13 cellular contexts compared by ENCODE assay signal in genomic region chr7:2928256-2928612, GRCh38.
A peak's percentile ranks its signal among the peaks of the same experiment; 100 is the strongest.
DNase-seq lines count a peak whose midpoint lies in the region; ATAC-seq and TF ChIP-seq lines count a peak whose summit lies in the region.
"Had no signal": no experiment of that assay in that cellular context is flagged by ENCODE, and none has a peak within 500 bp of the region (broad histone marks: within the 10 kb centered on the region; RNA-seq: fewer than 3 reads in every experiment).

No MANE protein-coding gene starts in this region.

- H2BK5ac ChIP-seq in IMR-90 (ENCODE audit: low read depth, low read length, poor library complexity, severe bottlenecking) = no peak overlapping the region

- WGBS in IMR-90 (ENCODE audit: extremely low coverage in 2 of 2, insufficient read length in 1 of 2), 2 experiments = 96% methylated on average over 4 of the region's 10 CpGs; no CpG with 5 or more reads in 1 of the 2 experiments
- WGBS in endodermal cell (ENCODE audit: insufficient coverage in 1 of 2, insufficient read length in 1 of 2), 2 experiments = 95 to 100% methylated on average over 10 of the region's 10 CpGs

- no peak overlapping the region for H3K27ac ChIP-seq in IMR-90 (ENCODE audit: insufficient read depth, low read length)
- no peak overlapping the region for H3K27ac ChIP-seq in endodermal cell (ENCODE audit: low read depth, low read length)

- no peak overlapping the region for H2AK9ac ChIP-seq in IMR-90 (replicated peaks; ENCODE audit: low read depth, low read length, poor library complexity)

- dilution Hi-C loops in IMR-90 (cut with HindIII; ENCODE audit: low sequenced_read_pairs, unreplicated experiment) = no loop called here

- CTCF ChIA-PET in activated naive CD4-positive, alpha-beta T cell treated with anti-CD3 and anti-CD28 coated beads, Interleukin-2, amount 10 ng/mL, durations not matched to agents 7 days and 5 days (lab: Charles Lee) = no interaction called here
- CTCF ChIA-PET in activated naive CD4-positive, alpha-beta T cell treated with anti-CD3 and anti-CD28 coated beads for 36 hours (lab: Charles Lee) = no interaction called here
- CTCF ChIA-PET in IMR-90 (lab: Yijun Ruan, JAX) = no interaction called here

- H3K4me1 ChIP-seq in IMR-90 (ENCODE audit: control insufficient read depth, insufficient read depth, low read length) (no peaks in the 10 kb centered on the region), endodermal cell (ENCODE audit: control insufficient read depth, insufficient read depth, low read length) (no peaks in the 10 kb centered on the region)

- no peak overlapping the region for H2BK20ac ChIP-seq in IMR-90 (ENCODE audit: low read depth, low read length)

- H3K27me3 Mint-ChIP-seq in activated naive CD4-positive, alpha-beta T cell treated with anti-CD3 and anti-CD28 coated beads, Interleukin-2, amount 10 ng/mL, durations not matched to agents 7 days and 5 days = no peaks in the 10 kb centered on the region
- no peaks in the 10 kb centered on the region for H3K27me3 Mint-ChIP-seq in activated naive CD4-positive, alpha-beta T cell treated with anti-CD3 and anti-CD28 coated beads for 36 hours (ENCODE audit: low read depth)
- H3K27me3 Mint-ChIP-seq in endodermal cell (ENCODE audit: insufficient read depth) = no peaks in the 10 kb centered on the region
- H3K27me3 Mint-ChIP-seq in osteocyte (ENCODE audit: unreplicated experiment) = no peaks in the 10 kb centered on the region

- no peak overlapping the region for H3K14ac ChIP-seq in IMR-90 (replicated peaks; ENCODE audit: low read depth, low read length)

- no peak overlapping the region for H4K5ac ChIP-seq in IMR-90 (ENCODE audit: low read depth, low read length)

- in situ Hi-C loops in IMR-90 (cut with MboI; ENCODE audit: low sequenced_read_pairs) = no loop called here

- H3K36me3 Mint-ChIP-seq in activated naive CD4-positive, alpha-beta T cell treated with anti-CD3 and anti-CD28 coated beads, Interleukin-2, amount 10 ng/mL, durations not matched to agents 7 days and 5 days = peaks cover 51% of the 10 kb centered on the region
- H3K36me3 Mint-ChIP-seq in activated naive CD4-positive, alpha-beta T cell treated with anti-CD3 and anti-CD28 coated beads for 36 hours (ENCODE audit: low read depth) = peaks cover 34% of the 10 kb centered on the region
- H3K36me3 Mint-ChIP-seq in endodermal cell (ENCODE audit: low read depth) (no peaks in the 10 kb centered on the region), osteocyte (ENCODE audit: unreplicated experiment) (no peaks in the 10 kb centered on the region)

- no peaks in the 10 kb centered on the region for H4K20me1 ChIP-seq in IMR-90 (ENCODE audit: insufficient read depth, low read length)

- H3K9me3 Mint-ChIP-seq in activated naive CD4-positive, alpha-beta T cell treated with anti-CD3 and anti-CD28 coated beads, Interleukin-2, amount 10 ng/mL, durations not matched to agents 7 days and 5 days = no peaks in the 10 kb centered on the region
- H3K9me3 Mint-ChIP-seq in activated naive CD4-positive, alpha-beta T cell treated with anti-CD3 and anti-CD28 coated beads for 36 hours = no peaks in the 10 kb centered on the region
- H3K9me3 Mint-ChIP-seq in endodermal cell = no peaks in the 10 kb centered on the region
- no peaks in the 10 kb centered on the region for H3K9me3 Mint-ChIP-seq in osteocyte (ENCODE audit: unreplicated experiment)

- ATAC-seq in IMR-90 (ENCODE audit: low read depth) (no peak), GM19452 (IDR thresholded peaks at IDR 0.05; ENCODE audit: unreplicated experiment) (no peak)

- no peak overlapping the region for H3K27ac Mint-ChIP-seq in activated naive CD4-positive, alpha-beta T cell treated with anti-CD3 and anti-CD28 coated beads, Interleukin-2, amount 10 ng/mL, durations not matched to agents 7 days and 5 days
- H3K27ac Mint-ChIP-seq in activated naive CD4-positive, alpha-beta T cell treated with anti-CD3 and anti-CD28 coated beads for 36 hours = no peak overlapping the region
- H3K27ac Mint-ChIP-seq in endodermal cell (no peak overlapping the region), osteocyte (ENCODE audit: unreplicated experiment) (no peak overlapping the region)

- no peak overlapping the region for H3K4me2 ChIP-seq in IMR-90 (ENCODE audit: low read depth, low read length)

- H3K9me3 ChIP-seq in IMR-90 (ENCODE audit: control insufficient read depth, insufficient read depth, low read length) (no peaks in the 10 kb centered on the region), endodermal cell (ENCODE audit: control insufficient read depth, low read length) (no peaks in the 10 kb centered on the region)

- no peak overlapping the region for H3K23ac ChIP-seq in IMR-90 (ENCODE audit: low read depth, low read length)

- POLR2A ChIA-PET in IMR-90 (lab: Charles Lee; ENCODE audit: unreplicated experiment) = no interaction called here

- TF ChIP-seq POLR2A in IMR-90 (IDR thresholded peaks at IDR 0.05; ENCODE audit: low read depth, low read length) = no peak

- TF ChIP-seq CTCF in IMR-90 (conservative IDR thresholded peaks at IDR 0.05; ENCODE audit: low read depth, low read length) (no peak), endodermal cell (conservative IDR thresholded peaks at IDR 0.05) (no peak), osteocyte (IDR thresholded peaks at IDR 0.05) (no peak)

- H3K56ac ChIP-seq in IMR-90 (ENCODE audit: extremely low read depth, insufficient read depth, low read length) = no peak overlapping the region

- no peak overlapping the region for H3K18ac ChIP-seq in IMR-90 (ENCODE audit: low read depth, low read length)

- H3K36me3 ChIP-seq in IMR-90 (ENCODE audit: control insufficient read depth, insufficient read depth, low read length) = no peaks in the 10 kb centered on the region
- no peaks in the 10 kb centered on the region for H3K36me3 ChIP-seq in endodermal cell (ENCODE audit: control insufficient read depth, insufficient read depth, low read length)

- H2AK5ac ChIP-seq in IMR-90 (ENCODE audit: low read depth, low read length) = no peak overlapping the region

- H2BK120ac ChIP-seq in IMR-90 (ENCODE audit: low read depth, low read length) = no peak overlapping the region

- no peak overlapping the region for H3K4me3 ChIP-seq in IMR-90 (ENCODE audit: insufficient read depth, low read depth, low read length)
- no peak overlapping the region for H3K4me3 ChIP-seq in endodermal cell (ENCODE audit: low read length)

- peaks cover 27% of the 10 kb centered on the region; the same call in 1 of the 2 replicates for H3K27me3 ChIP-seq in IMR-90 (ENCODE audit: control insufficient read depth, insufficient read depth, low read length)
- no peaks in the 10 kb centered on the region for H3K27me3 ChIP-seq in endodermal cell (ENCODE audit: control insufficient read depth, insufficient read depth, low read length, poor library complexity, severe bottlenecking)

- no peak overlapping the region for H4K91ac ChIP-seq in IMR-90 (ENCODE audit: insufficient read depth, low read depth, low read length)

- no peak for TF ChIP-seq RAD21 in IMR-90 (IDR thresholded peaks at IDR 0.05; ENCODE audit: low read length)

- no peak overlapping the region for H3K4ac ChIP-seq in IMR-90 (ENCODE audit: low read depth, low read length)

- H3K9ac ChIP-seq in IMR-90 (ENCODE audit: low read depth, low read length) (no peak overlapping the region), endodermal cell (ENCODE audit: extremely low read depth, low read length, poor library complexity, severe bottlenecking) (no peak overlapping the region)

- no peaks in the 10 kb centered on the region for H3K79me1 ChIP-seq in IMR-90 (ENCODE audit: low read depth in 1 of 2, low read length in 2 of 2)

- H3K9me1 ChIP-seq in IMR-90 (ENCODE audit: insufficient read depth, low read length) = no peaks in the 10 kb centered on the region

- no peak overlapping the region for H2BK15ac ChIP-seq in IMR-90 (ENCODE audit: low read depth, low read length)

- intact Hi-C loops in activated naive CD4-positive, alpha-beta T cell treated with anti-CD3 and anti-CD28 coated beads for 36 hours (cut with micrococcal nuclease) = no loop called here
- intact Hi-C loops in IMR-90 (cut with micrococcal nuclease) = no loop called here

- no TSS peak for BruUV-seq in IMR-90 (replicated peaks; lab: Mats Ljungman, UMichigan)

- H4K8ac ChIP-seq in IMR-90 (ENCODE audit: low read depth in 2 of 2, low read length in 2 of 2) = no peak overlapping the region

- DNase-seq in activated naive CD4-positive, alpha-beta T cell treated with anti-CD3 and anti-CD28 coated beads, Interleukin-2, amount 10 ng/mL, durations not matched to agents 7 days and 5 days = peak; percentile 8
- no peak for DNase-seq in activated naive CD4-positive, alpha-beta T cell treated with anti-CD3 and anti-CD28 coated beads for 36 hours
- no peak for DNase-seq in IMR-90
- peak; percentile 33 for DNase-seq in endodermal cell
- DNase-seq in osteocyte (ENCODE audit: extremely low spot score, unreplicated experiment) = peak; percentile 73
- no peak for DNase-seq in AG08395 (ENCODE audit: low spot score)
- DNase-seq in H4 (ENCODE audit: low spot score) = no peak
- DNase-seq: 8988T, KG1, NCI-H1436, NCI-H2029 treated with DMSO at 0.1 percent for 48 hours, NCI-H774 had no signal

- no peaks in the 10 kb centered on the region for H3K4me1 Mint-ChIP-seq in activated naive CD4-positive, alpha-beta T cell treated with anti-CD3 and anti-CD28 coated beads, Interleukin-2, amount 10 ng/mL, durations not matched to agents 7 days and 5 days
- peaks cover 3% of the 10 kb centered on the region for H3K4me1 Mint-ChIP-seq in activated naive CD4-positive, alpha-beta T cell treated with anti-CD3 and anti-CD28 coated beads for 36 hours (ENCODE audit: low read depth)
- no peaks in the 10 kb centered on the region for H3K4me1 Mint-ChIP-seq in endodermal cell
- no peaks in the 10 kb centered on the region for H3K4me1 Mint-ChIP-seq in osteocyte (ENCODE audit: unreplicated experiment)

- peak overlapping the region; percentile 49 for H2AFZ ChIP-seq in IMR-90 (replicated peaks; ENCODE audit: low read length, poor library complexity)

- no peak overlapping the region for H3K4me3 Mint-ChIP-seq in activated naive CD4-positive, alpha-beta T cell treated with anti-CD3 and anti-CD28 coated beads, Interleukin-2, amount 10 ng/mL, durations not matched to agents 7 days and 5 days
- H3K4me3 Mint-ChIP-seq in activated naive CD4-positive, alpha-beta T cell treated with anti-CD3 and anti-CD28 coated beads for 36 hours = no peak overlapping the region
- H3K4me3 Mint-ChIP-seq in endodermal cell = no peak overlapping the region
- no peak overlapping the region for H3K4me3 Mint-ChIP-seq in osteocyte (ENCODE audit: unreplicated experiment)

TF ChIP-seq in IMR-90, 13 proteins besides CTCF, POLR2A, EP300 and RAD21 (continues in another document):
- TF ChIP-seq FOS (IDR thresholded peaks at IDR 0.05; ENCODE audit: low read depth, low read length) = no peak
- TF ChIP-seq BHLHE40 (IDR thresholded peaks at IDR 0.05; ENCODE audit: low read depth, low read length) = no peak
- TF ChIP-seq CHD1 (IDR thresholded peaks at IDR 0.05; ENCODE audit: low read depth, low read length) = no peak

Comparison
In these comparisons a context has a peak if more than half of its experiments do, and no peak if none do; other contexts are left out.
1. DNase-seq: peak in activated naive CD4-positive, alpha-beta T cell treated with anti-CD3 and anti-CD28 coated beads, Interleukin-2, amount 10 ng/mL, durations not matched to agents 7 days and 5 days (single experiment), endodermal cell (single experiment) and osteocyte (single experiment); none in activated naive CD4-positive, alpha-beta T cell treated with anti-CD3 and anti-CD28 coated beads for 36 hours (single experiment), IMR-90 (single experiment), AG08395 (single experiment) and H4 (single experiment).